8 cellular contexts compared by ENCODE assay signal in genomic region chr10:88270871-88271713, GRCh38.
DNase-seq lines count a peak whose midpoint lies in the region; ATAC-seq and TF ChIP-seq lines count a peak whose summit lies in the region.

No MANE protein-coding gene starts in this region.

- H3K36me3 Mint-ChIP-seq in T-helper 17 cell (ENCODE audit: low read depth): no peaks in the 10 kb centered on the region
- peaks cover 5% of the 10 kb centered on the region for H3K36me3 Mint-ChIP-seq in effector memory CD8-positive, alpha-beta T cell (ENCODE audit: insufficient read depth)

- DNase-seq in T-helper 17 cell (peak in 2 of 3 donors; percentile 11 to 13), erythroblast (lab: John Stamatoyannopoulos, UW) (no peak), H4 (ENCODE audit: low spot score) (no peak)
- peak; percentile 38 to 49 (median 43) for DNase-seq in effector memory CD8-positive, alpha-beta T cell
- peak; percentile 41 to 46 for DNase-seq in stimulated activated CD4-positive, alpha-beta T cell treated with anti-CD3 and anti-CD28 coated beads, Interleukin-2, amount 100 ng/mL, for 24 hours

- no peaks in the 10 kb centered on the region for H3K9me3 Mint-ChIP-seq in effector memory CD8-positive, alpha-beta T cell

- H3K4me3 ChIP-seq in ACC112 (ENCODE audit: low read depth, low read length): no peak overlapping the region

- H3K27ac Mint-ChIP-seq in T-helper 17 cell: peak overlapping the region; percentile 86
- H3K27ac Mint-ChIP-seq in effector memory CD8-positive, alpha-beta T cell: peak overlapping the region; percentile 72 to 89

- no peaks in the 10 kb centered on the region for H3K9me3 ChIP-seq in T-helper 17 cell (ENCODE audit: control insufficient read depth, low read length, poor library complexity, severe bottlenecking)

- ATAC-seq in GM18909 (IDR thresholded peaks at IDR 0.05; ENCODE audit: poor library complexity, unreplicated experiment): peak; percentile 90
- ATAC-seq in HG03095 (IDR thresholded peaks at IDR 0.05; ENCODE audit: unreplicated experiment): peak; percentile 84
- peak; percentile 87 for ATAC-seq in T-helper 17 cell
- peak; percentile 84 for ATAC-seq in effector memory CD8-positive, alpha-beta T cell (replicated peaks)

- no peaks in the 10 kb centered on the region for H3K27me3 Mint-ChIP-seq in T-helper 17 cell
- no peaks in the 10 kb centered on the region for H3K27me3 Mint-ChIP-seq in effector memory CD8-positive, alpha-beta T cell

- peak overlapping the region; percentile 79 for H3K4me3 Mint-ChIP-seq in T-helper 17 cell
- peak overlapping the region; percentile 64 to 69 for H3K4me3 Mint-ChIP-seq in effector memory CD8-positive, alpha-beta T cell

- H3K27me3 ChIP-seq in ACC112 (ENCODE audit: insufficient read depth, low read length): no peaks in the 10 kb centered on the region

- peaks cover 47% of the 10 kb centered on the region for H3K4me1 ChIP-seq in ACC112 (ENCODE audit: control insufficient read depth, insufficient read depth, low read length, unreplicated experiment)

- peak overlapping the region; percentile 64 for H3K27ac ChIP-seq in ACC112 (ENCODE audit: low read depth, low read length)

- H2AFZ ChIP-seq in ACC112 (ENCODE audit: low read length, unreplicated experiment): peak overlapping the region; percentile 27

- TF ChIP-seq POLR2A in erythroblast (IDR thresholded peaks at IDR 0.05; ENCODE audit: low read length): no peak

- no peaks in the 10 kb centered on the region for H3K36me3 ChIP-seq in ACC112 (ENCODE audit: insufficient read depth, low read length)

- no peaks in the 10 kb centered on the region for H3K79me2 ChIP-seq in ACC112 (ENCODE audit: control insufficient read depth, insufficient read depth, low read length, unreplicated experiment)

- H3K4me1 Mint-ChIP-seq in T-helper 17 cell: peaks cover 34% of the 10 kb centered on the region
- H3K4me1 Mint-ChIP-seq in effector memory CD8-positive, alpha-beta T cell (ENCODE audit: low read depth in 2 of 2): peaks cover 24 to 27% of the 10 kb centered on the region in 2 donors

Comparison
In these comparisons a context has a peak if more than half of its experiments do, and no peak if none do; other contexts are left out.
1. DNase-seq: peak in T-helper 17 cell (2 of 3), effector memory CD8-positive, alpha-beta T cell (3 of 3) and stimulated activated CD4-positive, alpha-beta T cell treated with anti-CD3 and anti-CD28 coated beads, Interleukin-2, amount 100 ng/mL, for 24 hours (2 of 2); none in erythroblast (0 of 2) and H4 (single experiment).
2. Peak in every context shown above with its lines, with median percentiles within 50 percentile points of each other: ATAC-seq.